Comparison of ENCODE assay signal across 10 cellular contexts in the genomic region with DNA sequence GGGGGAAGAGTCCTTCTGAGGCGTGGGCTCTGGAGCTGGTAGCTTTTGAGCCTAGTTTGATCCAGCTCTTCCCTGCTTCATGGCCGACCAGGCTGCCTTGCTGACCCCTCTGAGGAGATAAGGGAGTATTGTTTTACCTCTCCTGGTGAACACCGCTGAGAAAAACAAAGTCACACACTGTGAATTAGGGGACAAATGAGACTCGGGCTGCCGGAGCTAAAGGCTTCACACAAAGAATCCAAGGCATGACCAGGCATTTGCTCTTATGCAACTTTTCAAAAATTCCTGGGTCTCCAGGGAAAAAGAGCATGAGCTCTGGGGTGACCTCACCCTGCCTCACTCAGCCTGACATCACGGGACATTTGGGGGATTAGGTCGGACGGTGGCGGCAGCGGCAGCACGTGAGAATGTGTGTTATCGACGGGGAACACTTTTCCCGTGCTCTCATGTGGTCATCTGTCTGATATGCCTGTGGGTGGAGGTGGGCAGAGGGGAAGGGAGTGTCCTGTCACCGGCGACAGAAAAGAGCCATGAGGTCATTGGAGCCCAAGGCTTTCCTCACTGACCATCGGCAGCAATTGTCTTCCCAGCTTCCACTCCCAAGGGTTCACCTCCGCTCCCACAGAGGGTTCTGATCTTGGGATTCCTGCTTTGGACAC.
A peak's percentile ranks its signal among the peaks of the same experiment; 100 is the strongest.
DNase-seq lines count a peak whose midpoint lies in the region; ATAC-seq, FAIRE-seq and TF ChIP-seq lines count a peak whose summit lies in the region.
"Had no signal": no experiment of that assay in that cellular context is flagged by ENCODE, and none has a peak within 500 bp of the region (broad histone marks: within the 10 kb centered on the region; RNA-seq: fewer than 3 reads in every experiment).

No MANE protein-coding gene starts in this region.

- TF ChIP-seq CTCF in nephron (IDR thresholded peaks at IDR 0.05; ENCODE audit: unreplicated experiment in 3 of 3), result no peak

- peaks cover 31% of the 10 kb centered on the region for H3K4me1 Mint-ChIP-seq in nephron
- H3K4me1 Mint-ChIP-seq in activated CD8-positive, alpha-beta T cell treated with anti-CD3 and anti-CD28 coated beads, Interleukin-2, amount 10 ng/mL, durations not matched to agents 7 days and 5 days (ENCODE audit: low read depth), result no peaks in the 10 kb centered on the region

- H3K4me3 Mint-ChIP-seq in nephron, result peak overlapping the region in 1 of 3 experiments; percentile 1
- H3K4me3 Mint-ChIP-seq in activated CD8-positive, alpha-beta T cell treated with anti-CD3 and anti-CD28 coated beads, Interleukin-2, amount 10 ng/mL, durations not matched to agents 7 days and 5 days, result no peak overlapping the region
- H3K4me3 Mint-ChIP-seq: activated CD4-positive, alpha-beta memory T cell treated with anti-CD3 and anti-CD28 coated beads for 36 hours had no signal

- no peak for ATAC-seq in activated CD8-positive, alpha-beta T cell treated with anti-CD3 and anti-CD28 coated beads, Interleukin-2, amount 10 ng/mL, durations not matched to agents 7 days and 5 days
- no peak for ATAC-seq in activated CD4-positive, CD25-positive, alpha-beta regulatory T cell treated with anti-CD3 and anti-CD28 coated beads, Interleukin-2, amount 50 U/mL, for 24 hours

- peaks cover 29% of the 10 kb centered on the region for H3K27me3 Mint-ChIP-seq in nephron (ENCODE audit: low read depth)
- H3K27me3 Mint-ChIP-seq in activated CD8-positive, alpha-beta T cell treated with anti-CD3 and anti-CD28 coated beads, Interleukin-2, amount 10 ng/mL, durations not matched to agents 7 days and 5 days (ENCODE audit: low read depth), result peaks cover 30% of the 10 kb centered on the region

- H3K9me3 Mint-ChIP-seq in nephron, result no peaks in the 10 kb centered on the region
- H3K9me3 Mint-ChIP-seq in activated CD8-positive, alpha-beta T cell treated with anti-CD3 and anti-CD28 coated beads, Interleukin-2, amount 10 ng/mL, durations not matched to agents 7 days and 5 days (ENCODE audit: insufficient read depth), result no peaks in the 10 kb centered on the region
- H3K9me3 Mint-ChIP-seq: activated CD4-positive, alpha-beta memory T cell treated with anti-CD3 and anti-CD28 coated beads for 36 hours had no signal

- POLR2A ChIA-PET in activated CD8-positive, alpha-beta T cell treated with anti-CD3 and anti-CD28 coated beads, Interleukin-2, amount 10 ng/mL, durations not matched to agents 7 days and 5 days (lab: Charles Lee), result interaction anchor here (1.2 kb wide), 1 partner anchor 86 kb away, joined by 3 read pairs; no protein-coding TSS in a partner anchor

- CTCF ChIA-PET in activated CD8-positive, alpha-beta T cell treated with anti-CD3 and anti-CD28 coated beads, Interleukin-2, amount 10 ng/mL, durations not matched to agents 7 days and 5 days (lab: Charles Lee), result interaction anchor here (1.1 to 6.7 kb wide), 3 partner anchors 69 to 101 kb away, joined by 3 to 62 read pairs (median 6); no protein-coding TSS in a partner anchor

- TF ChIP-seq POLR2A in erythroblast (IDR thresholded peaks at IDR 0.05; ENCODE audit: low read length), result peak; percentile 34

- H3K36me3 Mint-ChIP-seq in nephron (ENCODE audit: low read depth), result no peaks in the 10 kb centered on the region
- no peaks in the 10 kb centered on the region for H3K36me3 Mint-ChIP-seq in activated CD8-positive, alpha-beta T cell treated with anti-CD3 and anti-CD28 coated beads, Interleukin-2, amount 10 ng/mL, durations not matched to agents 7 days and 5 days (ENCODE audit: low read depth)
- H3K36me3 Mint-ChIP-seq: activated CD4-positive, alpha-beta memory T cell treated with anti-CD3 and anti-CD28 coated beads for 36 hours had no signal

- H3K27ac Mint-ChIP-seq in nephron, result peak overlapping the region; percentile 58 to 97 (median 76)
- no peak overlapping the region for H3K27ac Mint-ChIP-seq in activated CD8-positive, alpha-beta T cell treated with anti-CD3 and anti-CD28 coated beads, Interleukin-2, amount 10 ng/mL, durations not matched to agents 7 days and 5 days
- H3K27ac Mint-ChIP-seq: activated CD4-positive, alpha-beta memory T cell treated with anti-CD3 and anti-CD28 coated beads for 36 hours had no signal

- peak; percentile 77 for FAIRE-seq in RCC 7860 (lab: Jason Lieb, UNC)

- DNase-seq in AG08395 (ENCODE audit: low spot score), result peak; percentile 90
- peak; percentile 98 for DNase-seq in RCC 7860 (ENCODE audit: low spot score)
- peak; percentile 89 to 92 for DNase-seq in erythroblast (lab: John Stamatoyannopoulos, UW)
- DNase-seq in activated CD8-positive, alpha-beta T cell treated with anti-CD3 and anti-CD28 coated beads, Interleukin-2, amount 10 ng/mL, durations not matched to agents 7 days and 5 days, result no peak
- no peak for DNase-seq in activated gamma-delta T cell (lab: John Stamatoyannopoulos, UW)
- no peak for DNase-seq in GDM1 (lab: John Stamatoyannopoulos, UW)
- DNase-seq: activated CD4-positive, alpha-beta memory T cell treated with anti-CD3 and anti-CD28 coated beads for 36 hours; NCI-H1436 had no signal

Comparison
In these comparisons a context has a peak if more than half of its experiments do, and no peak if none do; other contexts are left out.
1. DNase-seq: peak in AG08395 (single experiment), RCC 7860 (single experiment) and erythroblast (2 of 2); none in activated CD8-positive, alpha-beta T cell treated with anti-CD3 and anti-CD28 coated beads, Interleukin-2, amount 10 ng/mL, durations not matched to agents 7 days and 5 days (single experiment), activated gamma-delta T cell (single experiment) and GDM1 (single experiment).